Comparison of ENCODE assay signal across 8 cellular contexts in genomic region chr11:62710001-62710345, GRCh38. TPM values are rescaled to one million over a fixed set of nuclear protein-coding genes. Genes with fewer than 3 reads are reported as not detected.
DNase-seq lines count a peak whose midpoint lies in the region; ATAC-seq lines count a peak whose summit lies in the region.

No MANE protein-coding gene starts in this region.

- peaks cover 56% of the 10 kb centered on the region for H3K4me1 ChIP-seq in CD4-positive, CD25-positive, alpha-beta regulatory T cell (ENCODE audit: control insufficient read depth, insufficient read depth, low read length, poor library complexity, severe bottlenecking)
- peaks cover 8% of the 10 kb centered on the region for H3K4me1 ChIP-seq in iPS-15b (ENCODE audit: control insufficient read depth, insufficient read depth, low read length)

- peak overlapping the region; percentile 95 for H3K27ac ChIP-seq in CD4-positive, CD25-positive, alpha-beta regulatory T cell (ENCODE audit: insufficient read depth, low read length, poor library complexity, severe bottlenecking)

- H3K27me3 ChIP-seq in CD4-positive, CD25-positive, alpha-beta regulatory T cell (ENCODE audit: control insufficient read depth, insufficient read depth, low read length), result no peaks in the 10 kb centered on the region
- H3K27me3 ChIP-seq in iPS-15b (ENCODE audit: control insufficient read depth, insufficient read depth, low read length), result no peaks in the 10 kb centered on the region

- ATAC-seq in CD4-positive, CD25-positive, alpha-beta regulatory T cell (ENCODE audit: low read depth in 2 of 2), result no peak
- ATAC-seq in HG03135 (IDR thresholded peaks at IDR 0.05; ENCODE audit: unreplicated experiment) (peak; percentile 12), HG02938 (IDR thresholded peaks at IDR 0.05; ENCODE audit: unreplicated experiment) (no peak)

- H3K4me3 ChIP-seq in CD4-positive, CD25-positive, alpha-beta regulatory T cell (ENCODE audit: low read depth, low read length), result peak overlapping the region; percentile 95
- peak overlapping the region; percentile 99 for H3K4me3 ChIP-seq in iPS-15b (ENCODE audit: low read depth, low read length)

- CTCF ChIA-PET in activated naive CD4-positive, alpha-beta T cell treated with anti-CD3 and anti-CD28 coated beads, Interleukin-2, amount 10 ng/mL, durations not matched to agents 7 days and 5 days (lab: Charles Lee), result interaction anchor here (1.4 to 1.9 kb wide), 4 partner anchors 15 to 117 kb away, joined by 3 to 5 read pairs (median 4); no protein-coding TSS in a partner anchor

- H3K36me3 ChIP-seq in CD4-positive, CD25-positive, alpha-beta regulatory T cell (ENCODE audit: control insufficient read depth, insufficient read depth, low read length), result peaks cover 30% of the 10 kb centered on the region
- H3K36me3 ChIP-seq in iPS-15b (ENCODE audit: control insufficient read depth, insufficient read depth, low read length), result peaks cover 17% of the 10 kb centered on the region

- peak overlapping the region; percentile 95 to 100 (median 99) for H3K27ac Mint-ChIP-seq in CD4-positive, CD25-positive, alpha-beta regulatory T cell
- peak overlapping the region; percentile 96 for H3K27ac Mint-ChIP-seq in activated naive CD4-positive, alpha-beta T cell treated with anti-CD3 and anti-CD28 coated beads, Interleukin-2, amount 10 ng/mL, durations not matched to agents 7 days and 5 days
- H3K27ac Mint-ChIP-seq in stimulated activated naive CD8-positive, alpha-beta T cell treated with anti-CD3 and anti-CD28 coated beads, Interleukin-15, Interleukin-2, amounts not matched to agents 100 ng/mL and 50 ng/mL, for 24 hours, result peak overlapping the region; percentile 96

- peaks cover 13% of the 10 kb centered on the region for H3K36me3 Mint-ChIP-seq in CD4-positive, CD25-positive, alpha-beta regulatory T cell
- H3K36me3 Mint-ChIP-seq in activated naive CD4-positive, alpha-beta T cell treated with anti-CD3 and anti-CD28 coated beads, Interleukin-2, amount 10 ng/mL, durations not matched to agents 7 days and 5 days, result peaks cover 50% of the 10 kb centered on the region
- H3K36me3 Mint-ChIP-seq in stimulated activated naive CD8-positive, alpha-beta T cell treated with anti-CD3 and anti-CD28 coated beads, Interleukin-15, Interleukin-2, amounts not matched to agents 100 ng/mL and 50 ng/mL, for 24 hours (ENCODE audit: low read depth), result peaks cover 63% of the 10 kb centered on the region

- no peaks in the 10 kb centered on the region for H3K9me3 ChIP-seq in CD4-positive, CD25-positive, alpha-beta regulatory T cell (ENCODE audit: control insufficient read depth in 2 of 2, low read length in 2 of 2)
- no peaks in the 10 kb centered on the region for H3K9me3 ChIP-seq in iPS-15b (ENCODE audit: control insufficient read depth, insufficient read depth, low read length)

- H3K4me1 Mint-ChIP-seq in CD4-positive, CD25-positive, alpha-beta regulatory T cell, result peaks cover 9 to 80% (median 42%) of the 10 kb centered on the region in 4 donors
- peaks cover 85% of the 10 kb centered on the region for H3K4me1 Mint-ChIP-seq in activated naive CD4-positive, alpha-beta T cell treated with anti-CD3 and anti-CD28 coated beads, Interleukin-2, amount 10 ng/mL, durations not matched to agents 7 days and 5 days
- H3K4me1 Mint-ChIP-seq in stimulated activated naive CD8-positive, alpha-beta T cell treated with anti-CD3 and anti-CD28 coated beads, Interleukin-15, Interleukin-2, amounts not matched to agents 100 ng/mL and 50 ng/mL, for 24 hours (ENCODE audit: low read depth), result peaks cover 78% of the 10 kb centered on the region

- in situ Hi-C loops in KBM-7 (cut with MboI; ENCODE audit: low pct_unique_long_range_greater_than_20kb, low sequenced_read_pairs), result no loop called here

- peak overlapping the region; percentile 93 for H3K9ac ChIP-seq in iPS-15b (ENCODE audit: low read depth, low read length)

- DNase-seq in CD4-positive, CD25-positive, alpha-beta regulatory T cell, result no peak
- DNase-seq in activated naive CD4-positive, alpha-beta T cell treated with anti-CD3 and anti-CD28 coated beads, Interleukin-2, amount 10 ng/mL, durations not matched to agents 7 days and 5 days, result peak; percentile 56
- DNase-seq in HCEC 1CT, result no peak
- no peak for DNase-seq in KBM-7

- H3K27me3 Mint-ChIP-seq in CD4-positive, CD25-positive, alpha-beta regulatory T cell, result no peaks in the 10 kb centered on the region
- no peaks in the 10 kb centered on the region for H3K27me3 Mint-ChIP-seq in activated naive CD4-positive, alpha-beta T cell treated with anti-CD3 and anti-CD28 coated beads, Interleukin-2, amount 10 ng/mL, durations not matched to agents 7 days and 5 days
- no peaks in the 10 kb centered on the region for H3K27me3 Mint-ChIP-seq in stimulated activated naive CD8-positive, alpha-beta T cell treated with anti-CD3 and anti-CD28 coated beads, Interleukin-15, Interleukin-2, amounts not matched to agents 100 ng/mL and 50 ng/mL, for 24 hours

- no peaks in the 10 kb centered on the region for H3K9me3 Mint-ChIP-seq in CD4-positive, CD25-positive, alpha-beta regulatory T cell
- no peaks in the 10 kb centered on the region for H3K9me3 Mint-ChIP-seq in activated naive CD4-positive, alpha-beta T cell treated with anti-CD3 and anti-CD28 coated beads, Interleukin-2, amount 10 ng/mL, durations not matched to agents 7 days and 5 days
- no peaks in the 10 kb centered on the region for H3K9me3 Mint-ChIP-seq in stimulated activated naive CD8-positive, alpha-beta T cell treated with anti-CD3 and anti-CD28 coated beads, Interleukin-15, Interleukin-2, amounts not matched to agents 100 ng/mL and 50 ng/mL, for 24 hours

- peak overlapping the region; percentile 92 to 99 (median 95) for H3K4me3 Mint-ChIP-seq in CD4-positive, CD25-positive, alpha-beta regulatory T cell
- H3K4me3 Mint-ChIP-seq in activated naive CD4-positive, alpha-beta T cell treated with anti-CD3 and anti-CD28 coated beads, Interleukin-2, amount 10 ng/mL, durations not matched to agents 7 days and 5 days, result peak overlapping the region; percentile 81
- peak overlapping the region; percentile 91 for H3K4me3 Mint-ChIP-seq in stimulated activated naive CD8-positive, alpha-beta T cell treated with anti-CD3 and anti-CD28 coated beads, Interleukin-15, Interleukin-2, amounts not matched to agents 100 ng/mL and 50 ng/mL, for 24 hours

RNA-seq across cellular contexts. Expression of gene GNG3, which starts 2.5 kb away (rescaled TPM):
- total RNA-seq in CD4-positive, CD25-positive, alpha-beta regulatory T cell, result not detected
- under 1 TPM in 2 of 4 donors, not detected in 2; 0.21 to 0.72 TPM for polyA plus RNA-seq in CD4-positive, CD25-positive, alpha-beta regulatory T cell

RNA-seq across cellular contexts. Expression of gene BSCL2, which starts 2.7 kb away (rescaled TPM):
- total RNA-seq in CD4-positive, CD25-positive, alpha-beta regulatory T cell, result 23.9 TPM
- polyA plus RNA-seq in CD4-positive, CD25-positive, alpha-beta regulatory T cell, result 10 to 100 TPM; 36.2 to 49.2 (median 42.9) TPM

RNA-seq across cellular contexts. Expression of gene HNRNPUL2, which starts 17.3 kb away (rescaled TPM):
- total RNA-seq in CD4-positive, CD25-positive, alpha-beta regulatory T cell, result 52.8 TPM
- polyA plus RNA-seq in CD4-positive, CD25-positive, alpha-beta regulatory T cell, result 1 to 10 TPM in 3 of 4 donors, under 1 TPM in 1; 0.85 to 1.5 (median 1.2) TPM

RNA-seq across cellular contexts. Expression of gene TTC9C, which starts 18.3 kb away (rescaled TPM):
- 19.4 TPM for total RNA-seq in CD4-positive, CD25-positive, alpha-beta regulatory T cell
- polyA plus RNA-seq in CD4-positive, CD25-positive, alpha-beta regulatory T cell, result 10 to 100 TPM; 27.6 to 39.5 (median 31.6) TPM

RNA-seq across cellular contexts. Expression of gene LRRN4CL, which starts 20.6 kb away (rescaled TPM):
- not detected for total RNA-seq in CD4-positive, CD25-positive, alpha-beta regulatory T cell
- polyA plus RNA-seq in CD4-positive, CD25-positive, alpha-beta regulatory T cell, result not detected
